14 cellular contexts compared by ENCODE assay signal in genomic region chr3:147846854-147847453, GRCh38.
DNase-seq lines count a peak whose midpoint lies in the region; ATAC-seq and TF ChIP-seq lines count a peak whose summit lies in the region.
"Had no signal": no experiment of that assay in that cellular context is flagged by ENCODE, and none has a peak within 500 bp of the region (broad histone marks: within the 10 kb centered on the region; RNA-seq: fewer than 3 reads in every experiment).

No MANE protein-coding gene starts in this region.

- H3K18ac ChIP-seq in neuronal stem cell (ENCODE audit: low read length): no peak overlapping the region

- H3K9me2 ChIP-seq in PC-9 (ENCODE audit: insufficient read depth): no peaks in the 10 kb centered on the region

- H3F3A ChIP-seq in PC-9 (ENCODE audit: insufficient read depth, low read depth): no peaks in the 10 kb centered on the region

- H3K36me3 Mint-ChIP-seq in endothelial cell (ENCODE audit: low read depth, unreplicated experiment): no peaks in the 10 kb centered on the region

- H3K36me3 ChIP-seq in PC-9 (ENCODE audit: low read depth): no peaks in the 10 kb centered on the region
- no peaks in the 10 kb centered on the region for H3K36me3 ChIP-seq in neuronal stem cell (replicated peaks in 1 of 2; ENCODE audit: control insufficient read depth in 2 of 2, insufficient read depth in 2 of 2, low read length in 2 of 2)

- no peaks in the 10 kb centered on the region for H3K79me1 ChIP-seq in neuronal stem cell (ENCODE audit: low read depth, low read length)

- no TSS peak for BruUV-seq in PC-9 (replicated peaks; lab: Mats Ljungman, UMichigan)

- H3K4me3 Mint-ChIP-seq in endothelial cell (ENCODE audit: unreplicated experiment): no peak overlapping the region
- H3K4me3 Mint-ChIP-seq: CD4-positive, alpha-beta T cell; H9 had no signal

- intact Hi-C loops in PC-9 (cut with micrococcal nuclease; ENCODE audit: unreplicated experiment) (no loop called here), left colon (cut with DNase I, micrococcal nuclease) (no loop called here)

- ATAC-seq in left colon: peak; percentile 76
- ATAC-seq in GM21526 (IDR thresholded peaks at IDR 0.05; ENCODE audit: low FRiP score, unreplicated experiment): no peak

- H2BK120ac ChIP-seq in neuronal stem cell (ENCODE audit: low read depth, low read length): no peak overlapping the region

- POLR2A ChIA-PET in PC-9 (lab: Charles Lee; ENCODE audit: unreplicated experiment): no interaction called here

- no peaks in the 10 kb centered on the region; the same call in 1 of the 2 replicates for H3K9me3 ChIP-seq in PC-9 (ENCODE audit: insufficient read depth, low read depth)
- H3K9me3 ChIP-seq in neuronal stem cell (replicated peaks in 1 of 2; ENCODE audit: control insufficient read depth in 2 of 2, insufficient read depth in 1 of 2, low read depth in 1 of 2, low read length in 2 of 2): peaks cover 0 to 4% of the 10 kb centered on the region in 2 donors
- H3K9me3 ChIP-seq: Caco-2 had no signal

- H2BK5ac ChIP-seq in neuronal stem cell (ENCODE audit: low read length): no peak overlapping the region

- H3K79me2 ChIP-seq in PC-9 (ENCODE audit: low read depth): no peaks in the 10 kb centered on the region

- no peak overlapping the region for H3K27ac Mint-ChIP-seq in endothelial cell (ENCODE audit: unreplicated experiment)
- H3K27ac Mint-ChIP-seq: CD4-positive, alpha-beta T cell had no signal

- peak; percentile 33 to 81 for DNase-seq in NCI-H524 (lab: John Stamatoyannopoulos, UW)
- DNase-seq in PC-9: no peak
- DNase-seq in left colon: no peak
- DNase-seq in neuronal stem cell (ENCODE audit: low spot score): peak; percentile 55
- DNase-seq in endothelial cell (ENCODE audit: low spot score): no peak
- DNase-seq in AG08396 (ENCODE audit: low spot score): no peak
- DNase-seq: 8988T; AML-193; Caco-2; CD4-positive, alpha-beta T cell; GOT3; H9 had no signal

- no peak overlapping the region for H4K91ac ChIP-seq in neuronal stem cell (ENCODE audit: low read depth, low read length, poor library complexity)

- no peak overlapping the region for H3K27ac ChIP-seq in PC-9
- H3K27ac ChIP-seq in neuronal stem cell (replicated peaks; ENCODE audit: low read length): no peak overlapping the region
- H3K27ac ChIP-seq: C4-2B had no signal

- H3K9ac ChIP-seq in neuronal stem cell (ENCODE audit: low read depth, low read length, poor library complexity): no peak overlapping the region

- no peaks in the 10 kb centered on the region for H4K20me1 ChIP-seq in PC-9 (ENCODE audit: insufficient read depth)

- H3K27me3 ChIP-seq in PC-9 (ENCODE audit: insufficient read depth, low read depth): no peaks in the 10 kb centered on the region
- H3K27me3 ChIP-seq in neuronal stem cell (ENCODE audit: control insufficient read depth in 3 of 3, insufficient read depth in 3 of 3, low read depth in 1 of 3, low read length in 3 of 3): no peaks in the 10 kb centered on the region

- no peak overlapping the region for H2BK15ac ChIP-seq in neuronal stem cell (ENCODE audit: low read length)

- H3K23ac ChIP-seq in neuronal stem cell (ENCODE audit: low read depth, low read length, poor library complexity): no peak overlapping the region

- H3K4ac ChIP-seq in neuronal stem cell (ENCODE audit: low read length): no peak overlapping the region

- H4K8ac ChIP-seq in neuronal stem cell (ENCODE audit: low read depth, low read length): no peak overlapping the region

- H3K9me3 Mint-ChIP-seq in endothelial cell (ENCODE audit: unreplicated experiment): no peaks in the 10 kb centered on the region
- H3K9me3 Mint-ChIP-seq: H9 had no signal

- H3K4me1 Mint-ChIP-seq in endothelial cell (ENCODE audit: unreplicated experiment): no peaks in the 10 kb centered on the region

- H2BK12ac ChIP-seq in neuronal stem cell (ENCODE audit: low read length): no peak overlapping the region

- H3K4me3 ChIP-seq in PC-9 (no peak overlapping the region), neuronal stem cell (ENCODE audit: low read length in 2 of 2) (no peak overlapping the region)

- H3K27me3 Mint-ChIP-seq in endothelial cell (ENCODE audit: unreplicated experiment): no peaks in the 10 kb centered on the region
- H3K27me3 Mint-ChIP-seq: CD4-positive, alpha-beta T cell had no signal

- no peak overlapping the region for H3K14ac ChIP-seq in neuronal stem cell (ENCODE audit: low read length)

- no CpG with 5 or more reads among the region's 3 CpGs for WGBS in neuronal stem cell (ENCODE audit: extremely low coverage in 2 of 2, insufficient read length in 2 of 2, insufficient replicate concordance in 1 of 2), 2 donors

- TF ChIP-seq CTCF in PC-9 (conservative IDR thresholded peaks at IDR 0.05) (no peak), endothelial cell (IDR thresholded peaks at IDR 0.05; ENCODE audit: unreplicated experiment) (no peak)

- CTCF ChIA-PET in PC-9 (lab: Charles Lee): interaction anchor here (0.6 kb wide), 1 partner anchor 345 kb away, joined by 3 read pairs; no protein-coding TSS in a partner anchor

- H2AK5ac ChIP-seq in neuronal stem cell (ENCODE audit: low read depth, low read length): no peak overlapping the region

- H3K4me1 ChIP-seq in PC-9 (replicated peaks; ENCODE audit: insufficient read depth): no peaks in the 10 kb centered on the region
- H3K4me1 ChIP-seq in neuronal stem cell (ENCODE audit: control insufficient read depth in 2 of 2, insufficient read depth in 1 of 2, low read depth in 1 of 2, low read length in 2 of 2): peaks cover 1 to 15% of the 10 kb centered on the region in 2 donors
- H3K4me1 ChIP-seq: Caco-2 had no signal

- no peak overlapping the region for H3K4me2 ChIP-seq in PC-9
- no peak overlapping the region for H3K4me2 ChIP-seq in neuronal stem cell (ENCODE audit: insufficient read depth, low read length, poor library complexity, severe bottlenecking)

- H2AFZ ChIP-seq in PC-9: 0 out of 2 replicates have a peak overlapping the region, but pooled peaks have one; percentile 27
- no peak overlapping the region for H2AFZ ChIP-seq in neuronal stem cell (ENCODE audit: low read length)

Comparison
In these comparisons a context has a peak if more than half of its experiments do, and no peak if none do; other contexts are left out.
1. DNase-seq: peak in NCI-H524 (2 of 2) and neuronal stem cell (single experiment); none in PC-9 (0 of 2), left colon (0 of 2), endothelial cell (single experiment) and AG08396 (single experiment).